ENCODE assay signal across 8 cellular contexts in the genomic region with DNA sequence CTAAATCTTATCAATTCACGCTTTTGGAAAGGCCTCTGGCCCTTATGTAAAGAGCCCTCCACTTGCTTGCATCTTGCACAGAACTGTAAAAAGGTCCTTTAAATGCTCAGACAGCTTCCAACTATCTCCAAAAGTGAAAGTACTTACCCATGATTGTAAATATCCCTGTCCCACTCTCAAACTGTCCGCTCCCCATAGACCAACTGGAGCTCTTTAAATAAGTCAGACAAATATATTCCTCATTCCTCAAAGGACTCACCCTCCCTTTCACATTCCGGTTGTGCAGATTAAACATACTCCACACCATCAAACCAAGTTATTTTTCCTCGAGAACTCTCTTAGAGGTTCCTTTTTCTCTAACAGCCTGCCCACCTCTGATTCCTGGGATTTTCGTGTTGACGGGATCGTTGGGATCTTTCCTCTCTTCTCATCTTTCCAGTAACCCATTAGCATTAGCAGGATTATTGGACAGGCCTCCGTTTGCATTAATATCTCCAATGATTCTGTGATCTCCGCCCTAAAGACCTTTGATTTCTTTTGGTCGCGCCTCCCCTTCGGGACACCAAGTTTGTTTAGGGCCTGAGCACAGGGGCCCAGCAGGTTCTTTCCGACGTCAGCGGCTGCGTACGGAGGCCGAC. TPM values are rescaled to one million over a fixed set of nuclear protein-coding genes. Genes with fewer than 3 reads are reported as not detected.
DNase-seq lines count a peak whose midpoint lies in the region; ATAC-seq, FAIRE-seq and TF ChIP-seq lines count a peak whose summit lies in the region.

No MANE protein-coding gene starts in this region.

- peak overlapping the region; percentile 84 to 98 (median 94) for H3K4me2 ChIP-seq in BLaER1 treated with 17β-estradiol and CSF1 and Interleukin-3, amounts not matched to agents 10 nM and 100 nM
- H3K4me2 ChIP-seq in KMS-11 (peak overlapping the region; percentile 87), keratinocyte (ENCODE audit: control insufficient read depth, extremely low read depth, insufficient read depth, low read depth, low read length) (peak overlapping the region; percentile 58)

- dilution Hi-C loops in keratinocyte (cut with MboI; ENCODE audit: extremely low pct_ligation_motif_present, low sequenced_read_pairs): no loop called here

- peak overlapping the region; percentile 72 to 95 (median 80) for H3K27ac ChIP-seq in BLaER1 treated with 17β-estradiol and CSF1 and Interleukin-3, amounts not matched to agents 10 nM and 100 nM
- H3K27ac ChIP-seq in KMS-11 (peak overlapping the region; percentile 92), keratinocyte (ENCODE audit: control insufficient read depth, insufficient read depth, low read length) (peak overlapping the region; percentile 97), subcutaneous abdominal adipose tissue (ENCODE audit: low read depth, low read length) (peak overlapping the region; percentile 91)

- H3K9me3 ChIP-seq in BLaER1 treated with 17β-estradiol and CSF1 and Interleukin-3, amounts not matched to agents 10 nM and 100 nM (replicated peaks in 1 of 11): no peaks in the 10 kb centered on the region
- H3K9me3 ChIP-seq in keratinocyte (ENCODE audit: control insufficient read depth, low read depth, low read length) (no peaks in the 10 kb centered on the region), subcutaneous abdominal adipose tissue (ENCODE audit: control insufficient read depth in 5 of 5, low read length in 5 of 5) (no peaks in the 10 kb centered on the region)

- H3K9me1 ChIP-seq in keratinocyte (ENCODE audit: control insufficient read depth, extremely low read depth, insufficient read depth, low read length): no peaks in the 10 kb centered on the region

- no peaks in the 10 kb centered on the region for H3K27me3 ChIP-seq in BLaER1 treated with 17β-estradiol and CSF1 and Interleukin-3, amounts not matched to agents 10 nM and 100 nM
- no peaks in the 10 kb centered on the region for H3K27me3 ChIP-seq in KMS-11 (ENCODE audit: insufficient read depth, low read depth)
- no peaks in the 10 kb centered on the region for H3K27me3 ChIP-seq in keratinocyte (ENCODE audit: control insufficient read depth, extremely low read depth, insufficient read depth, low read length)
- H3K27me3 ChIP-seq in subcutaneous abdominal adipose tissue (ENCODE audit: control insufficient read depth in 5 of 5, insufficient read depth in 4 of 5, low read length in 5 of 5): no peaks in the 10 kb centered on the region

- peaks cover 0 to 22% (median 4%) of the 10 kb centered on the region in 11 experiments; a peak in 7 of 22 replicates for H4K20me1 ChIP-seq in BLaER1 treated with 17β-estradiol and CSF1 and Interleukin-3, amounts not matched to agents 10 nM and 100 nM
- H4K20me1 ChIP-seq in KMS-11 (ENCODE audit: insufficient read depth): no peaks in the 10 kb centered on the region
- H4K20me1 ChIP-seq in keratinocyte (ENCODE audit: control insufficient read depth, extremely low read depth, insufficient read depth, low read length): no peaks in the 10 kb centered on the region

- peak overlapping the region; percentile 81 to 96 (median 87) for H3K9ac ChIP-seq in BLaER1 treated with 17β-estradiol and CSF1 and Interleukin-3, amounts not matched to agents 10 nM and 100 nM
- H3K9ac ChIP-seq in KMS-11 (peak overlapping the region; percentile 95), keratinocyte (ENCODE audit: control insufficient read depth, extremely low read depth, insufficient read depth, low read length) (peak overlapping the region; percentile 99), subcutaneous abdominal adipose tissue (ENCODE audit: low read length in 5 of 5) (peak overlapping the region; percentile 20 to 98 (median 91))

- peak; percentile 34 for DNase-seq in astrocyte of the spinal cord (ENCODE audit: low read depth, low spot score)
- DNase-seq in keratinocyte (ENCODE audit: low read depth, low spot score): no peak
- no peak for DNase-seq in D721Med (ENCODE audit: insufficient read length, low spot score)
- no peak for DNase-seq in NCI-H2196 treated with DMSO at 0.1 percent for 48 hours (lab: John Stamatoyannopoulos, UW; ENCODE audit: unreplicated experiment)

- peak overlapping the region; percentile 71 to 98 (median 84) for H3K4me3 ChIP-seq in BLaER1 treated with 17β-estradiol and CSF1 and Interleukin-3, amounts not matched to agents 10 nM and 100 nM
- H3K4me3 ChIP-seq in KMS-11 (IDR thresholded peaks at IDR 0.05; ENCODE audit: insufficient read depth, low read depth, low read length) (peak overlapping the region; percentile 87), astrocyte of the spinal cord (ENCODE audit: low read depth, low read length) (peak overlapping the region; percentile 67), keratinocyte (ENCODE audit: control insufficient read depth in 2 of 3, extremely low read depth in 1 of 3, insufficient read depth in 2 of 3, low read depth in 1 of 3, low read length in 3 of 3) (peak overlapping the region; percentile 59 to 90 (median 84)), subcutaneous abdominal adipose tissue (ENCODE audit: low read depth in 1 of 5, low read length in 5 of 5) (peak overlapping the region; percentile 89 to 94 (median 92))

- in situ Hi-C loops in astrocyte of the spinal cord (cut with HindIII; ENCODE audit: low sequenced_read_pairs): no loop called here

- no peak for TF ChIP-seq CTCF in KMS-11 (conservative IDR thresholded peaks at IDR 0.05; ENCODE audit: low read depth, low read length)
- no peak for TF ChIP-seq CTCF in astrocyte of the spinal cord (IDR thresholded peaks at IDR 0.05; ENCODE audit: low read depth, low read length)
- no peak for TF ChIP-seq CTCF in keratinocyte (optimal IDR thresholded peaks at IDR 0.05 in 1 of 3, IDR thresholded peaks at IDR 0.05 in 1 of 3, conservative IDR thresholded peaks at IDR 0.05 in 1 of 3; ENCODE audit: extremely low read depth in 1 of 3, insufficient read depth in 2 of 3, low read length in 3 of 3)
- no peak for TF ChIP-seq CTCF in D721Med (IDR thresholded peaks at IDR 0.05; ENCODE audit: insufficient read depth, missing control alignments)

- H3K79me2 ChIP-seq in KMS-11 (ENCODE audit: insufficient read depth, low read depth) (peaks cover 44% of the 10 kb centered on the region), keratinocyte (ENCODE audit: control insufficient read depth, insufficient read depth, low read length) (peaks cover 53% of the 10 kb centered on the region)

- ATAC-seq in GM19455 (IDR thresholded peaks at IDR 0.05; ENCODE audit: unreplicated experiment): peak; percentile 21

- peaks cover 15 to 23% (median 20%) of the 10 kb centered on the region in 10 experiments for H3K4me1 ChIP-seq in BLaER1 treated with 17β-estradiol and CSF1 and Interleukin-3, amounts not matched to agents 10 nM and 100 nM
- H3K4me1 ChIP-seq in KMS-11 (ENCODE audit: low read depth, poor library complexity, severe bottlenecking): peaks cover 21% of the 10 kb centered on the region
- peaks cover 4% of the 10 kb centered on the region for H3K4me1 ChIP-seq in keratinocyte (ENCODE audit: control insufficient read depth, extremely low read depth, insufficient read depth, low read length)
- peaks cover 2 to 31% (median 25%) of the 10 kb centered on the region in 5 donors for H3K4me1 ChIP-seq in subcutaneous abdominal adipose tissue (ENCODE audit: control insufficient read depth in 5 of 5, insufficient read depth in 5 of 5, low read length in 5 of 5)

- no peaks in the 10 kb centered on the region; a peak in 2 of 22 replicates for H3K36me3 ChIP-seq in BLaER1 treated with 17β-estradiol and CSF1 and Interleukin-3, amounts not matched to agents 10 nM and 100 nM
- H3K36me3 ChIP-seq in KMS-11 (ENCODE audit: insufficient read depth) (no peaks in the 10 kb centered on the region), keratinocyte (ENCODE audit: control insufficient read depth in 2 of 2, extremely low read depth in 1 of 2, insufficient read depth in 2 of 2, low read length in 2 of 2) (peaks cover 0 to 1% of the 10 kb centered on the region in 2 experiments), subcutaneous abdominal adipose tissue (ENCODE audit: control insufficient read depth in 5 of 5, insufficient read depth in 5 of 5, low read length in 5 of 5) (no peaks in the 10 kb centered on the region)

- FAIRE-seq in keratinocyte (lab: Jason Lieb, UNC) (no peak), D721Med (lab: Jason Lieb, UNC) (no peak)

- H2AFZ ChIP-seq in KMS-11 (ENCODE audit: low read depth) (peak overlapping the region; percentile 73), keratinocyte (ENCODE audit: control insufficient read depth, low read length) (peak overlapping the region; percentile 85)

RNA-seq across cellular contexts. Expression of a gene that starts 0.8 kb away (rescaled TPM):
- polyA plus RNA-seq in keratinocyte: 10.8 to 21.9 TPM (median 21.7 TPM) in 3 replicates
- 81.0 TPM for polyA plus RNA-seq in keratinocyte (2011; ENCODE audit: low read depth)
- polyA plus RNA-seq in keratinocyte (2011; cell fraction: cytosol; rRNA removed): 7.1 and 9.6 TPM in 2 replicates
- 46.2 and 52.7 TPM in 2 replicates for polyA plus RNA-seq in keratinocyte (2011; cell fraction: nucleus; rRNA removed)
- polyA plus RNA-seq in keratinocyte (2012; ENCODE audit: low replicate concordance): 22.6 and 25.4 TPM in 2 replicates
- 9.1 to 32.8 TPM (median 15.6 TPM) in 3 replicates for polyA minus RNA-seq in keratinocyte
- polyA minus RNA-seq in keratinocyte (2011; cell fraction: cytosol; rRNA and poly(A)+ RNA removed): 21.3 TPM
- polyA minus RNA-seq in keratinocyte (2011; cell fraction: nucleus; rRNA and poly(A)+ RNA removed): 38.6 and 89.2 TPM in 2 replicates
